Comparison of ENCODE assay signal across 31 cellular contexts in genomic region chr20:1600736-1601135, GRCh38. TPM values are rescaled to one million over a fixed set of nuclear protein-coding genes. Genes with fewer than 3 reads are reported as not detected.
"Had no signal": no experiment of that assay in that cellular context is flagged by ENCODE, and none has a peak within 500 bp of the region (broad histone marks: within the 10 kb centered on the region; RNA-seq: fewer than 3 reads in every experiment).

No MANE protein-coding gene starts in this region.

- DNase-seq: colonic mucosa; cortex of kidney; dermis blood vessel endothelial cell; dorsolateral prefrontal cortex; effector CD4-positive, alpha-beta T cell; effector memory CD4-positive, alpha-beta T cell; erythroblast; esophagus squamous epithelium; foreskin fibroblast; foreskin melanocyte; gastrocnemius medialis; glutamatergic neuron; head of caudate nucleus; heart right ventricle; hippocampal formation; left cardiac atrium; left lung; left ventricle myocardium superior; lower lobe of right lung; mesendoderm; midbrain; naive thymus-derived CD4-positive, alpha-beta T cell had no signal

- H3K36me3 ChIP-seq: colonic mucosa, esophagus squamous epithelium, gastrocnemius medialis, heart right ventricle, left lung, lower lobe of right lung had no signal

- H3K27me3 ChIP-seq: colonic mucosa, dorsolateral prefrontal cortex, esophagus squamous epithelium, gastrocnemius medialis, heart right ventricle, left lung had no signal

- ATAC-seq: esophagus mucosa; gastrocnemius medialis; heart right ventricle; left cardiac atrium; left lung; left ventricle myocardium superior; lower lobe of right lung; naive thymus-derived CD4-positive, alpha-beta T cell had no signal

- H3K27me3 Mint-ChIP-seq: memory B cell; naive thymus-derived CD4-positive, alpha-beta T cell had no signal

- H3K36me3 Mint-ChIP-seq: memory B cell had no signal

- H3K4me3 ChIP-seq: colonic mucosa, dorsolateral prefrontal cortex, esophagus squamous epithelium, gastrocnemius medialis, heart right ventricle, left lung, lower lobe of right lung had no signal

- H3K9me3 Mint-ChIP-seq: memory B cell; naive thymus-derived CD4-positive, alpha-beta T cell had no signal

- FAIRE-seq: endothelial cell of umbilical vein, islet of Langerhans, keratinocyte had no signal

- H3K4me1 Mint-ChIP-seq: memory B cell; naive thymus-derived CD4-positive, alpha-beta T cell had no signal

- H3K4me3 Mint-ChIP-seq: memory B cell; naive thymus-derived CD4-positive, alpha-beta T cell had no signal

- H3K27ac Mint-ChIP-seq: memory B cell had no signal

RNA-seq across cellular contexts. Expression of gene SIRPD, which starts 43.2 kb away (rescaled TPM):
- total RNA-seq: colonic mucosa, dermis blood vessel endothelial cell, endothelial cell of umbilical vein, esophagus mucosa, esophagus squamous epithelium, gastrocnemius medialis, glomerular endothelial cell, kidney epithelial cell, left cardiac atrium, left ventricle myocardium superior, lower leg skin, lung microvascular endothelial cell had no signal

RNA-seq across cellular contexts. Expression of gene SIRPG, which starts 56.8 kb away (rescaled TPM):
- total RNA-seq: dermis blood vessel endothelial cell, endothelial cell of umbilical vein, gastrocnemius medialis, glomerular endothelial cell, kidney epithelial cell, lung microvascular endothelial cell had no signal
